27 cellular contexts compared by ENCODE assay signal in the genomic region with DNA sequence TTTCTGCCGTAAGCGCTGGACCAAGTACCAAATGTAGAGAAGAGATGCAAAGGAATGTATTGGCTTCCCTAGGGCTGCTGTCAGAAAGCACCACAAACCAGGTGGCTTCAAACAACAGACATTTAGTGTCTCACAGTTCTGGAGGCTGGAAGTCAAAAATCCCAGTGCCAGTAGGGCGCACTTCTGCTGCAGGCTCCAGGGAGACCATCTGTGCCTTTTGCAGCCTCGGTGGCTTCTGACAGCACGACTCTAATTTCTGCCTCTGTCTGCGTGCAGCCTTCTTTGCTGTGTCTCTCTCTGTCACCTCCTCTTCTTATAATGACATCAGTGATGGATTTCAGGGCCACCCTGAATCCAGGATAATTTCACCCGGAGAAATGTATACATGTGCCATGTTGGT. TPM values are rescaled to one million over a fixed set of nuclear protein-coding genes. Genes with fewer than 3 reads are reported as not detected.
DNase-seq lines count a peak whose midpoint lies in the region; ATAC-seq and TF ChIP-seq lines count a peak whose summit lies in the region.
"Had no signal": no experiment of that assay in that cellular context is flagged by ENCODE, and none has a peak within 500 bp of the region (broad histone marks: within the 10 kb centered on the region; RNA-seq: fewer than 3 reads in every experiment).

No MANE protein-coding gene starts in this region.

- peaks cover 4% of the 10 kb centered on the region for H3K9me3 Mint-ChIP-seq in T-helper 1 cell treated with Interleukin-12 subunit alpha and Interleukin-12 subunit beta and Interleukin-4 antibody, amounts not matched to agents 30 μg/mL and 1 μg/mL, for 36 hours
- H3K9me3 Mint-ChIP-seq in CD4-positive, CD25-positive, alpha-beta regulatory T cell, result peaks cover 0 to 3% (median 0%) of the 10 kb centered on the region in 7 donors
- H3K9me3 Mint-ChIP-seq in activated CD8-positive, alpha-beta T cell treated with anti-CD3 and anti-CD28 coated beads for 36 hours, result peaks cover 17% of the 10 kb centered on the region
- H3K9me3 Mint-ChIP-seq in immature natural killer cell (peaks cover 0 to 2% (median 0%) of the 10 kb centered on the region in 6 donors), mesothelial cell of epicardium (peaks cover 16% of the 10 kb centered on the region)

- H3K9me3 ChIP-seq in CD4-positive, CD25-positive, alpha-beta regulatory T cell (ENCODE audit: control insufficient read depth in 2 of 2, low read length in 2 of 2), result no peaks in the 10 kb centered on the region
- H3K9me3 ChIP-seq: body of pancreas, prostate gland, thoracic aorta had no signal

- peaks cover 53% of the 10 kb centered on the region for H3K4me1 ChIP-seq in CD4-positive, CD25-positive, alpha-beta regulatory T cell (ENCODE audit: control insufficient read depth, insufficient read depth, low read length, poor library complexity, severe bottlenecking)
- H3K4me1 ChIP-seq: prostate gland had no signal

- peak overlapping the region; percentile 98 for H3K4me3 ChIP-seq in CD4-positive, CD25-positive, alpha-beta regulatory T cell (ENCODE audit: low read depth, low read length)
- H3K4me3 ChIP-seq: body of pancreas, neural progenitor cell, prostate gland, thoracic aorta had no signal

- peaks cover 40% of the 10 kb centered on the region for H3K4me1 Mint-ChIP-seq in T-helper 1 cell treated with Interleukin-12 subunit alpha and Interleukin-12 subunit beta and Interleukin-4 antibody, amounts not matched to agents 30 μg/mL and 1 μg/mL, for 36 hours (ENCODE audit: low read depth)
- peaks cover 30 to 79% (median 45%) of the 10 kb centered on the region in 4 donors for H3K4me1 Mint-ChIP-seq in CD4-positive, CD25-positive, alpha-beta regulatory T cell
- H3K4me1 Mint-ChIP-seq in activated CD8-positive, alpha-beta T cell treated with anti-CD3 and anti-CD28 coated beads for 36 hours (ENCODE audit: low read depth), result peaks cover 54% of the 10 kb centered on the region
- H3K4me1 Mint-ChIP-seq in immature natural killer cell, result peaks cover 69 to 84% of the 10 kb centered on the region in 2 donors
- H3K4me1 Mint-ChIP-seq in mesothelial cell of epicardium, result peaks cover 15% of the 10 kb centered on the region

- H3K36me3 ChIP-seq in CD4-positive, CD25-positive, alpha-beta regulatory T cell (ENCODE audit: control insufficient read depth, insufficient read depth, low read length), result peaks cover 21% of the 10 kb centered on the region
- H3K36me3 ChIP-seq: neural progenitor cell, thoracic aorta had no signal

- H3K36me3 Mint-ChIP-seq in T-helper 1 cell treated with Interleukin-12 subunit alpha and Interleukin-12 subunit beta and Interleukin-4 antibody, amounts not matched to agents 30 μg/mL and 1 μg/mL, for 36 hours (ENCODE audit: low read depth), result peaks cover 61% of the 10 kb centered on the region
- H3K36me3 Mint-ChIP-seq in CD4-positive, CD25-positive, alpha-beta regulatory T cell, result peaks cover 26% of the 10 kb centered on the region
- H3K36me3 Mint-ChIP-seq in activated CD8-positive, alpha-beta T cell treated with anti-CD3 and anti-CD28 coated beads for 36 hours (ENCODE audit: low read depth), result peaks cover 64% of the 10 kb centered on the region
- H3K36me3 Mint-ChIP-seq in immature natural killer cell (peaks cover 15 to 21% (median 19%) of the 10 kb centered on the region in 3 donors), mesothelial cell of epicardium (peaks cover 1% of the 10 kb centered on the region)
- H3K36me3 Mint-ChIP-seq: neural progenitor cell had no signal

- ATAC-seq in CD4-positive, CD25-positive, alpha-beta regulatory T cell (ENCODE audit: low read depth in 2 of 2), result no peak
- no peak for ATAC-seq in activated CD8-positive, alpha-beta T cell treated with anti-CD3 and anti-CD28 coated beads for 36 hours
- ATAC-seq: body of pancreas, esophagus mucosa, left ventricle myocardium superior had no signal

- H3K4me3 Mint-ChIP-seq in T-helper 1 cell treated with Interleukin-12 subunit alpha and Interleukin-12 subunit beta and Interleukin-4 antibody, amounts not matched to agents 30 μg/mL and 1 μg/mL, for 36 hours, result peak overlapping the region; percentile 51
- H3K4me3 Mint-ChIP-seq in CD4-positive, CD25-positive, alpha-beta regulatory T cell, result peak overlapping the region; percentile 74 to 100 (median 100)
- peak overlapping the region; percentile 99 for H3K4me3 Mint-ChIP-seq in activated CD8-positive, alpha-beta T cell treated with anti-CD3 and anti-CD28 coated beads for 36 hours
- H3K4me3 Mint-ChIP-seq in immature natural killer cell, result peak overlapping the region; percentile 72 to 100 (median 98)
- no peak overlapping the region for H3K4me3 Mint-ChIP-seq in mesothelial cell of epicardium
- H3K4me3 Mint-ChIP-seq: activated B cell treated with CpG ODN at 0.5 μM for 24 hours, neural progenitor cell had no signal

- H3K27me3 ChIP-seq in CD4-positive, CD25-positive, alpha-beta regulatory T cell (ENCODE audit: control insufficient read depth, insufficient read depth, low read length), result no peaks in the 10 kb centered on the region
- H3K27me3 ChIP-seq: body of pancreas, neural progenitor cell had no signal

- DNase-seq in T-helper 1 cell, result no peak
- DNase-seq in CD4-positive, CD25-positive, alpha-beta regulatory T cell, result no peak
- no peak for DNase-seq in activated CD8-positive, alpha-beta T cell treated with anti-CD3 and anti-CD28 coated beads for 36 hours
- no peak for DNase-seq in immature natural killer cell
- DNase-seq in mesothelial cell of epicardium (ENCODE audit: low spot score in 2 of 2, unreplicated experiment in 2 of 2), result no peak
- DNase-seq in C1 segment of cervical spinal cord (lab: John Stamatoyannopoulos, UW), result no peak
- DNase-seq in DMS114 treated with DMSO at 0.1 percent for 48 hours (lab: John Stamatoyannopoulos, UW; ENCODE audit: unreplicated experiment), result no peak
- DNase-seq: activated B cell treated with CpG ODN at 0.5 μM for 24 hours; AML-193; body of pancreas; effector CD8-positive, alpha-beta T cell; EL; hippocampal formation; Kasumi-1; left ventricle myocardium superior; NCI-H187; NCI-H526 treated with DMSO at 0.1 percent for 48 hours; RPMI8226; T1000 had no signal

- H3K27ac ChIP-seq in CD4-positive, CD25-positive, alpha-beta regulatory T cell (ENCODE audit: insufficient read depth, low read length, poor library complexity, severe bottlenecking), result no peak overlapping the region
- H3K27ac ChIP-seq: 22Rv1, body of pancreas, neural progenitor cell, prostate gland, thoracic aorta had no signal

- POLR2A ChIA-PET in activated CD8-positive, alpha-beta T cell treated with anti-CD3 and anti-CD28 coated beads for 36 hours (lab: Charles Lee), result interaction anchor here (0.7 to 5.4 kb wide), 3 partner anchors 12 to 27 kb away, joined by 4 to 95 read pairs (median 43); no protein-coding TSS in a partner anchor

- CTCF ChIA-PET in activated CD8-positive, alpha-beta T cell treated with anti-CD3 and anti-CD28 coated beads for 36 hours (lab: Charles Lee), result interaction anchor here (1.0 kb wide), 1 partner anchor 20 kb away, joined by 3 read pairs; no protein-coding TSS in a partner anchor

- H3K27ac Mint-ChIP-seq in T-helper 1 cell treated with Interleukin-12 subunit alpha and Interleukin-12 subunit beta and Interleukin-4 antibody, amounts not matched to agents 30 μg/mL and 1 μg/mL, for 36 hours, result no peak overlapping the region
- peak overlapping the region in 2 of 3 donors; percentile 65 to 100 for H3K27ac Mint-ChIP-seq in CD4-positive, CD25-positive, alpha-beta regulatory T cell
- peak overlapping the region; percentile 30 for H3K27ac Mint-ChIP-seq in activated CD8-positive, alpha-beta T cell treated with anti-CD3 and anti-CD28 coated beads for 36 hours
- H3K27ac Mint-ChIP-seq in immature natural killer cell, result peak overlapping the region; percentile 18 to 100 (median 81)
- H3K27ac Mint-ChIP-seq in mesothelial cell of epicardium, result no peak overlapping the region
- H3K27ac Mint-ChIP-seq: activated B cell treated with CpG ODN at 0.5 μM for 24 hours, neural progenitor cell had no signal

- H3K27me3 Mint-ChIP-seq in T-helper 1 cell treated with Interleukin-12 subunit alpha and Interleukin-12 subunit beta and Interleukin-4 antibody, amounts not matched to agents 30 μg/mL and 1 μg/mL, for 36 hours (ENCODE audit: low read depth), result no peaks in the 10 kb centered on the region
- no peaks in the 10 kb centered on the region for H3K27me3 Mint-ChIP-seq in CD4-positive, CD25-positive, alpha-beta regulatory T cell
- H3K27me3 Mint-ChIP-seq in activated CD8-positive, alpha-beta T cell treated with anti-CD3 and anti-CD28 coated beads for 36 hours, result no peaks in the 10 kb centered on the region
- H3K27me3 Mint-ChIP-seq in immature natural killer cell (ENCODE audit: low read depth in 3 of 3) (peaks cover 4 to 19% (median 8%) of the 10 kb centered on the region in 3 donors), mesothelial cell of epicardium (ENCODE audit: low read depth) (no peaks in the 10 kb centered on the region)
- H3K27me3 Mint-ChIP-seq: activated B cell treated with CpG ODN at 0.5 μM for 24 hours had no signal

- no peak for TF ChIP-seq CTCF in activated CD8-positive, alpha-beta T cell treated with anti-CD3 and anti-CD28 coated beads for 36 hours (IDR thresholded peaks at IDR 0.05)
- no peak for TF ChIP-seq CTCF in mesothelial cell of epicardium (IDR thresholded peaks at IDR 0.05; ENCODE audit: unreplicated experiment)

- intact Hi-C loops in activated CD8-positive, alpha-beta T cell treated with anti-CD3 and anti-CD28 coated beads for 36 hours (cut with micrococcal nuclease), result no loop called here

RNA-seq across cellular contexts. Expression of gene APOL6, which starts 2.8 kb away (rescaled TPM):
- total RNA-seq in CD4-positive, CD25-positive, alpha-beta regulatory T cell, result 71.9 TPM
- polyA plus RNA-seq in CD4-positive, CD25-positive, alpha-beta regulatory T cell, result 10 to 100 TPM; 17.8 to 22.1 (median 20.1) TPM
- 10 to 100 TPM; 37.1 to 38.0 TPM for total RNA-seq in activated CD8-positive, alpha-beta T cell treated with anti-CD3 and anti-CD28 coated beads for 36 hours
- 10 to 100 TPM; 11.9 to 45.8 (median 18.4) TPM for polyA plus RNA-seq in immature natural killer cell
- total RNA-seq in mesothelial cell of epicardium, result 1.1 to 1.2 TPM (median 1.2 TPM) in 3 replicates

RNA-seq across cellular contexts. Expression of gene MB, which starts 34.0 kb away (rescaled TPM):
- total RNA-seq in CD4-positive, CD25-positive, alpha-beta regulatory T cell, result not detected
- polyA plus RNA-seq in CD4-positive, CD25-positive, alpha-beta regulatory T cell, result not detected
- total RNA-seq in activated CD8-positive, alpha-beta T cell treated with anti-CD3 and anti-CD28 coated beads for 36 hours, result not detected
- polyA plus RNA-seq in immature natural killer cell, result under 1 TPM in 1 of 3 donors, not detected in 2; 0.33 TPM
- not detected in 3 replicates for total RNA-seq in mesothelial cell of epicardium
- total RNA-seq: activated B cell treated with CpG ODN at 0.5 μM for 24 hours, frontal cortex, mononuclear cell, thoracic aorta had no signal

Comparison
In these comparisons a context has a peak if more than half of its experiments do, and no peak if none do; other contexts are left out.
1. H3K27ac Mint-ChIP-seq: peak in CD4-positive, CD25-positive, alpha-beta regulatory T cell (2 of 3), activated CD8-positive, alpha-beta T cell treated with anti-CD3 and anti-CD28 coated beads for 36 hours (single experiment) and immature natural killer cell (6 of 6); none in T-helper 1 cell treated with Interleukin-12 subunit alpha and Interleukin-12 subunit beta and Interleukin-4 antibody, amounts not matched to agents 30 μg/mL and 1 μg/mL, for 36 hours (single experiment) and mesothelial cell of epicardium (single experiment).
2. RNA of gene APOL6, which starts 2.8 kb away (total RNA-seq): 71.9 TPM in CD4-positive, CD25-positive, alpha-beta regulatory T cell (single experiment) and 37.1 to 38.0 TPM in activated CD8-positive, alpha-beta T cell treated with anti-CD3 and anti-CD28 coated beads for 36 hours; 1.1 to 1.2 TPM in mesothelial cell of epicardium; every median in the first group is over 10 times any median in the second.